22 cellular contexts compared by ENCODE assay signal in genomic region chr21:44740721-44741120, GRCh38. TPM values are rescaled to one million over a fixed set of nuclear protein-coding genes. Genes with fewer than 3 reads are reported as not detected.
"Had no signal": no experiment of that assay in that cellular context is flagged by ENCODE, and none has a peak within 500 bp of the region (broad histone marks: within the 10 kb centered on the region; RNA-seq: fewer than 3 reads in every experiment).

No MANE protein-coding gene starts in this region.

- H3K27ac Mint-ChIP-seq: activated CD4-positive, alpha-beta memory T cell treated with anti-CD3 and anti-CD28 coated beads, Interleukin-2, amount 10 ng/mL, durations not matched to agents 7 days and 5 days; activated naive CD8-positive, alpha-beta T cell treated with anti-CD3 and anti-CD28 coated beads for 36 hours; progenitor cell of endocrine pancreas; T-helper 1 cell treated with Interleukin-12 subunit alpha and Interleukin-12 subunit beta and Interleukin-4 antibody, amounts not matched to agents 30 μg/mL and 1 μg/mL, for 36 hours had no signal

- H3K9me3 Mint-ChIP-seq: activated CD4-positive, alpha-beta memory T cell treated with anti-CD3 and anti-CD28 coated beads, Interleukin-2, amount 10 ng/mL, durations not matched to agents 7 days and 5 days; effector memory CD8-positive, alpha-beta T cell; T-helper 1 cell treated with Interleukin-12 subunit alpha and Interleukin-12 subunit beta and Interleukin-4 antibody, amounts not matched to agents 30 μg/mL and 1 μg/mL, for 36 hours had no signal

- H3K27me3 Mint-ChIP-seq: activated naive CD8-positive, alpha-beta T cell treated with anti-CD3 and anti-CD28 coated beads for 36 hours; effector memory CD8-positive, alpha-beta T cell; naive thymus-derived CD8-positive, alpha-beta T cell had no signal

- H3K4me1 Mint-ChIP-seq: activated CD4-positive, alpha-beta memory T cell treated with anti-CD3 and anti-CD28 coated beads, Interleukin-2, amount 10 ng/mL, durations not matched to agents 7 days and 5 days had no signal

- H3K27me3 ChIP-seq: colonic mucosa, left lung, spleen, upper lobe of right lung had no signal

- DNase-seq: activated CD4-positive, alpha-beta memory T cell treated with anti-CD3 and anti-CD28 coated beads, Interleukin-2, amount 10 ng/mL, durations not matched to agents 7 days and 5 days; activated CD4-positive, alpha-beta T cell treated with anti-CD3 and anti-CD28 coated beads for 48 hours; activated naive CD8-positive, alpha-beta T cell treated with anti-CD3 and anti-CD28 coated beads for 36 hours; colonic mucosa; dorsolateral prefrontal cortex; effector memory CD8-positive, alpha-beta T cell; foreskin melanocyte; left lung; naive thymus-derived CD8-positive, alpha-beta T cell; retina; spleen; stimulated activated CD4-positive, alpha-beta T cell treated with anti-CD3 and anti-CD28 coated beads, Interleukin-4, amount 100 ng/mL, for 24 hours; stimulated activated naive CD4-positive, alpha-beta T cell treated with Interleukin-2 at 50 U/mL for 16 hours; upper lobe of right lung had no signal

- H3K36me3 ChIP-seq: colonic mucosa, left lung, spleen, upper lobe of right lung had no signal

- H3K4me3 ChIP-seq: colonic mucosa, dorsolateral prefrontal cortex, left lung, lung, spleen, upper lobe of right lung had no signal

- H3K4me3 Mint-ChIP-seq: activated CD4-positive, alpha-beta memory T cell treated with anti-CD3 and anti-CD28 coated beads, Interleukin-2, amount 10 ng/mL, durations not matched to agents 7 days and 5 days; activated naive CD8-positive, alpha-beta T cell treated with anti-CD3 and anti-CD28 coated beads for 36 hours; effector memory CD8-positive, alpha-beta T cell; naive thymus-derived CD8-positive, alpha-beta T cell; T-helper 1 cell treated with Interleukin-12 subunit alpha and Interleukin-12 subunit beta and Interleukin-4 antibody, amounts not matched to agents 30 μg/mL and 1 μg/mL, for 36 hours had no signal

RNA-seq across cellular contexts. Expression of gene TSPEAR, which starts 29.3 kb away (rescaled TPM):
- total RNA-seq: activated CD4-positive, alpha-beta memory T cell treated with anti-CD3 and anti-CD28 coated beads, Interleukin-2, amount 10 ng/mL, durations not matched to agents 7 days and 5 days; activated naive CD8-positive, alpha-beta T cell treated with anti-CD3 and anti-CD28 coated beads for 36 hours; astrocyte; colonic mucosa; endothelial cell of umbilical vein; kidney epithelial cell; naive thymus-derived CD8-positive, alpha-beta T cell; osteoblast; progenitor cell of endocrine pancreas had no signal

RNA-seq across cellular contexts. Expression of gene KRTAP10-12, which starts 43.7 kb away (rescaled TPM):
- total RNA-seq: activated CD4-positive, alpha-beta memory T cell treated with anti-CD3 and anti-CD28 coated beads, Interleukin-2, amount 10 ng/mL, durations not matched to agents 7 days and 5 days; activated naive CD8-positive, alpha-beta T cell treated with anti-CD3 and anti-CD28 coated beads for 36 hours; astrocyte; colonic mucosa; dorsolateral prefrontal cortex; endothelial cell of umbilical vein; esophagus mucosa; kidney epithelial cell; left lung; lung; naive thymus-derived CD8-positive, alpha-beta T cell; osteoblast; progenitor cell of endocrine pancreas; spleen; upper lobe of right lung had no signal

RNA-seq across cellular contexts. Expression of gene KRTAP12-1, which starts 58.8 kb away (rescaled TPM):
- total RNA-seq: activated CD4-positive, alpha-beta memory T cell treated with anti-CD3 and anti-CD28 coated beads, Interleukin-2, amount 10 ng/mL, durations not matched to agents 7 days and 5 days; activated naive CD8-positive, alpha-beta T cell treated with anti-CD3 and anti-CD28 coated beads for 36 hours; astrocyte; colonic mucosa; endothelial cell of umbilical vein; esophagus mucosa; kidney epithelial cell; left lung; lung; naive thymus-derived CD8-positive, alpha-beta T cell; osteoblast; progenitor cell of endocrine pancreas; spleen; upper lobe of right lung had no signal
